1 cellular context compared by ENCODE assay signal in the genomic region with DNA sequence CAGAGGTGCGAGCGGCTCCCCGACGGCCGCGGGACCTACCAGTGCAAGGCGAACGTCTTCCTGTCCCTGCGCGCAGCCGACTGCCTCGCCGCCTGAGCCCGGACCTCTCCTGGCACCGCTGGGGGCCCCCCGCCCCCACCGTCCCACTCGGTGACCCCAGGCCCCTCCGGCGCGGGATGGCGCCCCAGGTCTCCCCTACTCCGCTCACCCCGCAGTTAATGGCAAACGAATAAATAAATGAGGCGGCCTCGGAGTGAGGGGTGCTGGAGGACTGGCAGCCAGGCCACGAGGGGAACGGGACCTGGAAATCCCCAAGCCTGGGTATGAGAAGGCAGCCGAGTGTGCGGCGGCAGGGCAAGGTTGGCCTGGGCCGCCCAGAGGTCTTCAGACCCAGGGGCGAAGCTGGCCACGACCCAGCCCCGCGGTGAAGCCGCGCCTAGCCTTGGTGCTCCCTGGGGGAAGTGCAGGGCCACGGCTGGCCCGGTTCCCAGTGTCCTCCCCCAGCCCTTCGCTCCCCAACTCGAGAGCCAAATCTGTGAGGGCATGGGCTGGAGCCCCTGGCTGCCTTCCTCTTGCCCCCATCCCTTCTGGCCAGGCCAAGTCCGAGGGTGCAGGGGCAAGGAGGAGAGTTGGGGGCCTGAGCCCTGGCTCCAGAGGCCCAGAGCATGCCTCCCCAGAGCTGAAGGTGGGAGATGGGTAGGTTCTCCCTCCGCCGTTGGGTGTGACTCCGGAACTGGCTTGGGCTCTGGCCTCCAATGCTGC.
TF ChIP-seq lines count a peak whose summit lies in the region.

No MANE protein-coding gene starts in this region.

TF ChIP-seq in IMR-90, 13 proteins besides CTCF, POLR2A, EP300 and RAD21:
- TF ChIP-seq MAZ (IDR thresholded peaks at IDR 0.05; ENCODE audit: borderline replicate concordance, low read depth, low read length) (no peak), SMC3 (IDR thresholded peaks at IDR 0.05; ENCODE audit: low read depth, low read length) (no peak), CEBPB (IDR thresholded peaks at IDR 0.05; ENCODE audit: low read depth, low read length) (no peak), FOS (IDR thresholded peaks at IDR 0.05; ENCODE audit: low read depth, low read length) (no peak), BHLHE40 (IDR thresholded peaks at IDR 0.05; ENCODE audit: low read depth, low read length) (no peak), RCOR1 (IDR thresholded peaks at IDR 0.05; ENCODE audit: insufficient replicate concordance, low read length) (no peak), CHD1 (IDR thresholded peaks at IDR 0.05; ENCODE audit: low read depth, low read length) (no peak), MXI1 (IDR thresholded peaks at IDR 0.05; ENCODE audit: borderline replicate concordance, low read depth, low read length) (no peak), RFX5 (IDR thresholded peaks at IDR 0.05; ENCODE audit: low read depth, low read length) (no peak), NFE2L2 (IDR thresholded peaks at IDR 0.05; ENCODE audit: low read depth, low read length) (no peak), MAFK (IDR thresholded peaks at IDR 0.05; ENCODE audit: low read depth, low read length) (no peak)
- TF ChIP-seq, protein P1, sequence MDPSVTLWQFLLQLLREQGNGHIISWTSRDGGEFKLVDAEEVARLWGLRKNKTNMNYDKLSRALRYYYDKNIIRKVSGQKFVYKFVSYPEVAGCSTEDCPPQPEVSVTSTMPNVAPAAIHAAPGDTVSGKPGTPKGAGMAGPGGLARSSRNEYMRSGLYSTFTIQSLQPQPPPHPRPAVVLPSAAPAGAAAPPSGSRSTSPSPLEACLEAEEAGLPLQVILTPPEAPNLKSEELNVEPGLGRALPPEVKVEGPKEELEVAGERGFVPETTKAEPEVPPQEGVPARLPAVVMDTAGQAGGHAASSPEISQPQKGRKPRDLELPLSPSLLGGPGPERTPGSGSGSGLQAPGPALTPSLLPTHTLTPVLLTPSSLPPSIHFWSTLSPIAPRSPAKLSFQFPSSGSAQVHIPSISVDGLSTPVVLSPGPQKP (IDR thresholded peaks at IDR 0.05; ENCODE audit: borderline replicate concordance, low read depth, low read length): no peak
- TF ChIP-seq, protein P2, sequence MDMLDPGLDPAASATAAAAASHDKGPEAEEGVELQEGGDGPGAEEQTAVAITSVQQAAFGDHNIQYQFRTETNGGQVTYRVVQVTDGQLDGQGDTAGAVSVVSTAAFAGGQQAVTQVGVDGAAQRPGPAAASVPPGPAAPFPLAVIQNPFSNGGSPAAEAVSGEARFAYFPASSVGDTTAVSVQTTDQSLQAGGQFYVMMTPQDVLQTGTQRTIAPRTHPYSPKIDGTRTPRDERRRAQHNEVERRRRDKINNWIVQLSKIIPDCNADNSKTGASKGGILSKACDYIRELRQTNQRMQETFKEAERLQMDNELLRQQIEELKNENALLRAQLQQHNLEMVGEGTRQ (IDR thresholded peaks at IDR 0.05; ENCODE audit: low read depth, low read length): no peak
